ENCODE assay signal across 16 cellular contexts in genomic region chr3:30635072-30635471, GRCh38. TPM values are rescaled to one million over a fixed set of nuclear protein-coding genes. Genes with fewer than 3 reads are reported as not detected.
DNase-seq lines count a peak whose midpoint lies in the region; ATAC-seq and TF ChIP-seq lines count a peak whose summit lies in the region.
"Had no signal": no experiment of that assay in that cellular context is flagged by ENCODE, and none has a peak within 500 bp of the region (broad histone marks: within the 10 kb centered on the region; RNA-seq: fewer than 3 reads in every experiment).

No MANE protein-coding gene starts in this region.

- no peaks in the 10 kb centered on the region for H3K9me3 ChIP-seq in SU-DHL-6 (ENCODE audit: insufficient read depth, low read length)
- H3K9me3 ChIP-seq in esophagus muscularis mucosa: no peaks in the 10 kb centered on the region
- H3K9me3 ChIP-seq in subcutaneous abdominal adipose tissue (ENCODE audit: control insufficient read depth in 5 of 5, low read length in 5 of 5): peaks cover 0 to 4% (median 0%) of the 10 kb centered on the region in 5 donors
- H3K9me3 ChIP-seq in heart right ventricle: peaks cover 0 to 3% (median 0%) of the 10 kb centered on the region in 11 donors
- H3K9me3 ChIP-seq: colonic mucosa, esophagus squamous epithelium had no signal

- H3K4me3 ChIP-seq in SU-DHL-6 (ENCODE audit: insufficient read depth, low read length, poor library complexity, severe bottlenecking): no peak overlapping the region
- no peak overlapping the region for H3K4me3 ChIP-seq in esophagus muscularis mucosa
- H3K4me3 ChIP-seq in subcutaneous abdominal adipose tissue (ENCODE audit: low read depth in 1 of 5, low read length in 5 of 5): no peak overlapping the region
- H3K4me3 ChIP-seq in heart right ventricle: no peak overlapping the region
- H3K4me3 ChIP-seq: colonic mucosa, esophagus squamous epithelium had no signal

- intact Hi-C loops in esophagus muscularis mucosa (cut with DNase I) (no loop called here), heart right ventricle (cut with DNase I) (no loop called here)

- no peaks in the 10 kb centered on the region for H3K9me2 ChIP-seq in SU-DHL-6 (replicated peaks; ENCODE audit: insufficient read depth, low read length)

- WGBS in esophagus muscularis mucosa: 79% methylated on average over 1 of the region's 1 CpG
- 87 to 97% methylated on average over 1 of the region's 1 CpG for WGBS in heart right ventricle, 2 donors

- peak overlapping the region; percentile 65 for H3K4me3 Mint-ChIP-seq in activated T-cell treated with anti-CD3 and anti-CD28 coated beads, Interleukin-2, amount 50 U/mL, for 4 hours

- TF ChIP-seq CTCF in SU-DHL-6 (IDR thresholded peaks at IDR 0.05; ENCODE audit: insufficient read depth, low read length, poor library complexity, severe bottlenecking) (no peak), esophagus muscularis mucosa (IDR thresholded peaks at IDR 0.05) (no peak), heart right ventricle (IDR thresholded peaks at IDR 0.05) (no peak)

- peaks cover 85 to 99% (median 97%) of the 10 kb centered on the region in 4 donors for H3K4me1 ChIP-seq in esophagus muscularis mucosa
- H3K4me1 ChIP-seq in subcutaneous abdominal adipose tissue (ENCODE audit: control insufficient read depth in 5 of 5, insufficient read depth in 5 of 5, low read length in 5 of 5): peaks cover 4 to 76% (median 66%) of the 10 kb centered on the region in 5 donors
- H3K4me1 ChIP-seq in heart right ventricle: peaks cover 21 to 99% (median 91%) of the 10 kb centered on the region in 9 donors
- H3K4me1 ChIP-seq: colonic mucosa had no signal

- H3F3A ChIP-seq in SU-DHL-6 (ENCODE audit: insufficient read depth): peaks cover 32% of the 10 kb centered on the region

- H3K79me2 ChIP-seq in SU-DHL-6 (ENCODE audit: insufficient read depth, low read length): peaks cover 98% of the 10 kb centered on the region

- no peak for TF ChIP-seq POLR2A in esophagus muscularis mucosa (IDR thresholded peaks at IDR 0.05; ENCODE audit: low read depth)

- no peak overlapping the region for H2AFZ ChIP-seq in SU-DHL-6 (ENCODE audit: low read depth, low read length, severe bottlenecking)

- no peaks in the 10 kb centered on the region for H4K20me1 ChIP-seq in SU-DHL-6 (ENCODE audit: low read depth, low read length)

- peaks cover 54% of the 10 kb centered on the region for H3K36me3 Mint-ChIP-seq in activated T-cell treated with anti-CD3 and anti-CD28 coated beads, Interleukin-2, amount 50 U/mL, for 4 hours (ENCODE audit: insufficient read depth)

- H3K9ac ChIP-seq in SU-DHL-6 (ENCODE audit: low read length) (0 out of 2 replicates have a peak overlapping the region, but pooled peaks have one; percentile 4), subcutaneous abdominal adipose tissue (ENCODE audit: low read length in 5 of 5) (peak overlapping the region in 1 of 5 donors; percentile 36)

- TF ChIP-seq EP300 in esophagus muscularis mucosa (IDR thresholded peaks at IDR 0.05): no peak

- DNase-seq in activated T-cell treated with anti-CD3 and anti-CD28 coated beads, Interleukin-2, amount 50 U/mL, for 4 hours: no peak
- no peak for DNase-seq in activated T-cell treated with anti-CD3 and anti-CD28 coated beads, Interleukin-2, amount 50 U/mL, for 48 hours
- DNase-seq in esophagus muscularis mucosa (ENCODE audit: extremely low spot score): no peak
- no peak for DNase-seq in SIG-M5 treated with dmso at 0.1 percent for 504 hours (lab: John Stamatoyannopoulos, UW; ENCODE audit: unreplicated experiment)
- no peak for DNase-seq in COLO829 (ENCODE audit: low spot score)
- no peak for DNase-seq in heart right ventricle
- DNase-seq: activated CD4-positive, alpha-beta T cell treated with anti-CD3 and anti-CD28 coated beads for 48 hours; amniotic stem cell; colonic mucosa; esophagus squamous epithelium; hippocampal formation; Karpas-422; NCI-H510A; SW 1271 had no signal

- H3K4me1 Mint-ChIP-seq in activated T-cell treated with anti-CD3 and anti-CD28 coated beads, Interleukin-2, amount 50 U/mL, for 4 hours (ENCODE audit: low read depth): peaks cover 98% of the 10 kb centered on the region

- ATAC-seq in activated T-cell treated with anti-CD3 and anti-CD28 coated beads, Interleukin-2, amount 50 U/mL, for 4 hours: no peak
- ATAC-seq in heart right ventricle: no peak

- peak overlapping the region; percentile 72 for H3K27ac ChIP-seq in SU-DHL-6 (ENCODE audit: low read depth, low read length)
- H3K27ac ChIP-seq in esophagus muscularis mucosa (replicated peaks in 1 of 4): peak overlapping the region in 3 of 4 donors; percentile 32 to 41 (median 36)
- peak overlapping the region; percentile 42 for H3K27ac ChIP-seq in subcutaneous abdominal adipose tissue (ENCODE audit: low read depth, low read length)
- H3K27ac ChIP-seq in heart right ventricle: peak overlapping the region in 5 of 10 donors; percentile 17 to 75 (median 37)

- H3K9me3 Mint-ChIP-seq in activated T-cell treated with anti-CD3 and anti-CD28 coated beads, Interleukin-2, amount 50 U/mL, for 4 hours: no peaks in the 10 kb centered on the region

- H3K27me3 Mint-ChIP-seq in activated T-cell treated with anti-CD3 and anti-CD28 coated beads, Interleukin-2, amount 50 U/mL, for 4 hours (ENCODE audit: low read depth): no peaks in the 10 kb centered on the region

- H3K36me3 ChIP-seq in SU-DHL-6 (ENCODE audit: low read length) (no peaks in the 10 kb centered on the region), esophagus muscularis mucosa (no peaks in the 10 kb centered on the region), subcutaneous abdominal adipose tissue (ENCODE audit: control insufficient read depth in 5 of 5, insufficient read depth in 5 of 5, low read length in 5 of 5) (peaks cover 0 to 4% (median 4%) of the 10 kb centered on the region in 5 donors), heart right ventricle (peaks cover 0 to 73% (median 0%) of the 10 kb centered on the region in 9 donors)
- H3K36me3 ChIP-seq: colonic mucosa, esophagus squamous epithelium had no signal

- H3K27me3 ChIP-seq in SU-DHL-6 (ENCODE audit: low read length) (no peaks in the 10 kb centered on the region), esophagus muscularis mucosa (no peaks in the 10 kb centered on the region), subcutaneous abdominal adipose tissue (ENCODE audit: control insufficient read depth in 5 of 5, insufficient read depth in 4 of 5, low read length in 5 of 5) (no peaks in the 10 kb centered on the region), heart right ventricle (no peaks in the 10 kb centered on the region)
- H3K27me3 ChIP-seq: colonic mucosa, esophagus squamous epithelium had no signal

- peak overlapping the region; percentile 44 for H3K4me2 ChIP-seq in SU-DHL-6 (ENCODE audit: low read depth, low read length, poor library complexity, severe bottlenecking)

RNA-seq across cellular contexts. Expression of gene TGFBR2, which starts 28.7 kb away (rescaled TPM):
- total RNA-seq in activated T-cell treated with anti-CD3 and anti-CD28 coated beads, Interleukin-2, amount 50 U/mL, for 4 hours: 100 to 1,000 TPM; 104 to 114 (median 111) TPM
- total RNA-seq in esophagus muscularis mucosa (100 to 1,000 TPM; 202 to 292 (median 261) TPM), heart right ventricle (100 to 1,000 TPM in 5 of 10 donors, 10 to 100 TPM in 5; 71.1 to 197 (median 92.1) TPM)
- 10 to 100 TPM; 14.6 to 81.4 TPM for polyA plus RNA-seq in heart right ventricle
